ENCODE assay signal across 13 cellular contexts in genomic region chrX:154135458-154136229, GRCh38. TPM values are rescaled to one million over a fixed set of nuclear protein-coding genes. Genes with fewer than 3 reads are reported as not detected.
DNase-seq lines count a peak whose midpoint lies in the region; ATAC-seq, FAIRE-seq and TF ChIP-seq lines count a peak whose summit lies in the region.
"Had no signal": no experiment of that assay in that cellular context is flagged by ENCODE, and none has a peak within 500 bp of the region (broad histone marks: within the 10 kb centered on the region; RNA-seq: fewer than 3 reads in every experiment).

No MANE protein-coding gene starts in this region.

- POLR2A ChIA-PET in T-cell (lab: Charles Lee) = interaction anchor here in 1 of 2 donors (0.6 to 1.2 kb wide), 4 partner anchors 39 to 174 kb away, joined by 3 to 7 read pairs (median 4); no protein-coding TSS in a partner anchor

- H3K4me3 ChIP-seq in right atrium auricular region (no peak overlapping the region), pancreas (no peak overlapping the region)
- H3K4me3 ChIP-seq: colonic mucosa had no signal

- H3K9me3 Mint-ChIP-seq in T-cell (no peaks in the 10 kb centered on the region), endothelial cell (ENCODE audit: unreplicated experiment) (no peaks in the 10 kb centered on the region)
- H3K9me3 Mint-ChIP-seq: HFFc6 had no signal

- peaks cover 27 to 37% (median 31%) of the 10 kb centered on the region in 3 donors for H3K4me1 Mint-ChIP-seq in T-cell
- H3K4me1 Mint-ChIP-seq in endothelial cell (ENCODE audit: unreplicated experiment) = peaks cover 17% of the 10 kb centered on the region

- H3K27me3 ChIP-seq in right atrium auricular region = no peaks in the 10 kb centered on the region
- H3K27me3 ChIP-seq in pancreas = peaks cover 0 to 13% (median 0%) of the 10 kb centered on the region in 4 donors

- H3K36me3 Mint-ChIP-seq in T-cell = no peaks in the 10 kb centered on the region
- H3K36me3 Mint-ChIP-seq in endothelial cell (ENCODE audit: low read depth, unreplicated experiment) = no peaks in the 10 kb centered on the region

- H3K4me1 ChIP-seq in right atrium auricular region (no peaks in the 10 kb centered on the region), pancreas (no peaks in the 10 kb centered on the region)
- H3K4me1 ChIP-seq: colonic mucosa had no signal

- intact Hi-C loops in cardiac septum (cut with DNase I) = no loop called here
- intact Hi-C loops in pancreas (cut with DNase I) = no loop called here

- TF ChIP-seq CTCF in right atrium auricular region (IDR thresholded peaks at IDR 0.05) = no peak
- no peak for TF ChIP-seq CTCF in endothelial cell (IDR thresholded peaks at IDR 0.05; ENCODE audit: unreplicated experiment)
- no peak for TF ChIP-seq CTCF in pancreas (IDR thresholded peaks at IDR 0.05)

- CTCF ChIA-PET in T-cell (lab: Charles Lee) = interaction anchor here in 1 of 2 donors (1.0 to 1.1 kb wide), 2 partner anchors 43 to 116 kb away, joined by 3 read pairs; partner anchors contain the start of gene IRAK1

- no peak overlapping the region for H3K27ac ChIP-seq in right atrium auricular region
- H3K27ac ChIP-seq in pancreas = no peak overlapping the region
- H3K27ac ChIP-seq: colonic mucosa had no signal

- DNase-seq in cardiac septum (ENCODE audit: low spot score) (peak; percentile 20), right atrium auricular region (ENCODE audit: low spot score) (no peak), T-cell (peak in 16 of 34 experiments; percentile 1 to 63 (median 14)), endothelial cell (ENCODE audit: low spot score) (no peak), amniotic stem cell (lab: John Stamatoyannopoulos, UW) (no peak), pancreas (no peak)
- DNase-seq in stimulated activated naive CD8-positive, alpha-beta T cell treated with anti-CD3 and anti-CD28 coated beads, Interleukin-15, Interleukin-2, amounts not matched to agents 100 U/mL and 50 U/mL, for 24 hours = no peak
- DNase-seq: HFFc6, NCI-H2171 had no signal

- H3K27me3 Mint-ChIP-seq in T-cell (peaks cover 0 to 8% of the 10 kb centered on the region in 2 donors), endothelial cell (ENCODE audit: unreplicated experiment) (peaks cover 5% of the 10 kb centered on the region)

- H3K36me3 ChIP-seq in right atrium auricular region (no peaks in the 10 kb centered on the region), pancreas (no peaks in the 10 kb centered on the region)
- H3K36me3 ChIP-seq: colonic mucosa had no signal

- WGBS in pancreas, 2 donors = 67 to 68% methylated on average over 7 of the region's 7 CpGs

- ATAC-seq in T-cell (replicated peaks in 1 of 4) (peak in 3 of 4 experiments; percentile 47 to 75 (median 61)), HG03095 (IDR thresholded peaks at IDR 0.05; ENCODE audit: unreplicated experiment) (no peak), pancreas (no peak)
- ATAC-seq in stimulated activated naive CD8-positive, alpha-beta T cell treated with anti-CD3 and anti-CD28 coated beads, Interleukin-15, Interleukin-2, amounts not matched to agents 100 U/mL and 50 U/mL, for 24 hours = peak; percentile 64

- peak overlapping the region; percentile 86 to 96 for H3K27ac Mint-ChIP-seq in T-cell
- peak overlapping the region; percentile 90 for H3K27ac Mint-ChIP-seq in endothelial cell (ENCODE audit: unreplicated experiment)
- H3K27ac Mint-ChIP-seq: HFFc6 had no signal

- FAIRE-seq in pancreas (lab: Jason Lieb, UNC) = no peak

- H3K9me3 ChIP-seq in right atrium auricular region (no peaks in the 10 kb centered on the region), pancreas (no peaks in the 10 kb centered on the region)
- H3K9me3 ChIP-seq: colonic mucosa had no signal

- H3K4me3 Mint-ChIP-seq in T-cell (peak overlapping the region; percentile 69 to 77 (median 75)), endothelial cell (ENCODE audit: unreplicated experiment) (peak overlapping the region; percentile 21)
- H3K4me3 Mint-ChIP-seq: HFFc6 had no signal

RNA-seq across cellular contexts. Expression of gene OPN1LW, which starts 8.4 kb away (rescaled TPM):
- total RNA-seq in cardiac septum = not detected
- total RNA-seq in right atrium auricular region = not detected
- not detected for total RNA-seq in T-cell
- total RNA-seq in endothelial cell (ENCODE audit: unreplicated experiment) = not detected
- total RNA-seq in pancreas = not detected
- polyA plus RNA-seq in pancreas = not detected
- total RNA-seq: colonic mucosa, HFFc6, LHCN-M2 had no signal
- polyA plus RNA-seq: neural cell had no signal

RNA-seq across cellular contexts. Expression of gene MECP2, which starts 38.1 kb away (rescaled TPM):
- total RNA-seq in cardiac septum = 37.6 TPM
- total RNA-seq in right atrium auricular region = 10 to 100 TPM; 52.7 to 69.1 TPM
- total RNA-seq in T-cell = 100 to 1,000 TPM in 3 of 5 donors, 10 to 100 TPM in 2; 84.9 to 129 (median 100) TPM
- 60.0 TPM for total RNA-seq in endothelial cell (ENCODE audit: unreplicated experiment)
- 10 to 100 TPM; 21.3 to 30.8 (median 23.6) TPM for total RNA-seq in pancreas
- 10 to 100 TPM; 17.7 to 19.5 TPM for polyA plus RNA-seq in pancreas

RNA-seq across cellular contexts. Expression of gene OPN1MW, which starts 46.8 kb away (rescaled TPM):
- not detected for total RNA-seq in cardiac septum
- total RNA-seq in right atrium auricular region = not detected
- total RNA-seq in T-cell = not detected
- total RNA-seq in endothelial cell (ENCODE audit: unreplicated experiment) = not detected
- not detected for total RNA-seq in pancreas
- not detected for polyA plus RNA-seq in pancreas
- total RNA-seq: colonic mucosa, HFFc6, LHCN-M2 had no signal
- polyA plus RNA-seq: neural cell had no signal

Comparison
In these comparisons a context has a peak if more than half of its experiments do, and no peak if none do; other contexts are left out.
1. ATAC-seq: peak in T-cell (3 of 4) and stimulated activated naive CD8-positive, alpha-beta T cell treated with anti-CD3 and anti-CD28 coated beads, Interleukin-15, Interleukin-2, amounts not matched to agents 100 U/mL and 50 U/mL, for 24 hours (single experiment); none in HG03095 (single experiment) and pancreas (0 of 4).